ENCODE assay signal across 10 cellular contexts in the genomic region with DNA sequence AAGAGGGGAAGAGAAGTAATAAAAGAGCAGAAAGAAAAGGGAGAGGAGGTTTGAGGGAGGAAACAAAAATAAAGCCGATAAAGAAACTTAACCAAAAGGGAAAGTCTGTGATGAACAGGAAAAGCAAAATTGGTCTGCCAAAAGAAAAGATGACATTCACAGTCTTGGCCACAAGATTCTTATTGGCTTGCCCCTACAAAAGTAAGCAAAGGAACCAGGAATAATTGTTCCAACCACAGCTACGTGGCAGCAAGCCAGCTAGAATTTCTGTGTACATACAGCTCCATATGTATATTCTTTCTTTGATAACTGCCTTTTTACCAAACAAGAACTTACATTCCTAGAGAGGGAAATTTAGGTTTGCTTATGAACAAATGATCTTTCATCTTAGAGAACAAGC.
DNase-seq lines count a peak whose midpoint lies in the region; ATAC-seq and TF ChIP-seq lines count a peak whose summit lies in the region.
"Had no signal": no experiment of that assay in that cellular context is flagged by ENCODE, and none has a peak within 500 bp of the region (broad histone marks: within the 10 kb centered on the region; RNA-seq: fewer than 3 reads in every experiment).

No MANE protein-coding gene starts in this region.

- H3K9me3 ChIP-seq in muscle layer of duodenum (ENCODE audit: control insufficient read depth in 1 of 2, low read length in 2 of 2): no peaks in the 10 kb centered on the region

- H3K27ac ChIP-seq in muscle layer of duodenum (ENCODE audit: low read length): peak overlapping the region; percentile 2

- no peak for ATAC-seq in HG02981 (IDR thresholded peaks at IDR 0.05; ENCODE audit: unreplicated experiment)
- ATAC-seq: naive thymus-derived CD4-positive, alpha-beta T cell had no signal

- peaks cover 17 to 19% of the 10 kb centered on the region in 2 donors for H3K36me3 ChIP-seq in muscle layer of duodenum (ENCODE audit: control insufficient read depth in 1 of 2, insufficient read depth in 2 of 2, low read length in 2 of 2)

- H3K4me1 ChIP-seq in muscle layer of duodenum (ENCODE audit: control insufficient read depth in 1 of 2, insufficient read depth in 2 of 2, low read length in 2 of 2): peaks cover 0 to 14% of the 10 kb centered on the region in 2 donors

- in situ Hi-C loops in astrocyte of the spinal cord (cut with HindIII; ENCODE audit: low sequenced_read_pairs): no loop called here

- TF ChIP-seq CTCF in LNCaP clone FGC (IDR thresholded peaks at IDR 0.05; ENCODE audit: control insufficient read depth, extremely low read depth, insufficient read depth) (no peak), astrocyte of the spinal cord (IDR thresholded peaks at IDR 0.05; ENCODE audit: low read depth, low read length) (no peak)

- H3K4me3 ChIP-seq in LNCaP clone FGC (ENCODE audit: low read depth, low read length) (peak overlapping the region; percentile 21; the same call in 1 of the 2 replicates), astrocyte of the spinal cord (ENCODE audit: low read depth, low read length) (peak overlapping the region; percentile 18), muscle layer of duodenum (ENCODE audit: low read depth in 1 of 2, low read length in 2 of 2) (no peak overlapping the region)

- DNase-seq in COR-L47 (lab: John Stamatoyannopoulos, UW): peak; percentile 5
- peak; percentile 90 for DNase-seq in LNCaP clone FGC (ENCODE audit: low read depth)
- DNase-seq in astrocyte of the spinal cord (ENCODE audit: low read depth, low spot score): peak; percentile 91
- DNase-seq in activated gamma-delta T cell (lab: John Stamatoyannopoulos, UW): no peak
- DNase-seq in OCI-M2 (lab: John Stamatoyannopoulos, UW; ENCODE audit: unreplicated experiment): no peak
- DNase-seq in hippocampal formation (lab: John Stamatoyannopoulos, UW): no peak
- DNase-seq: naive thymus-derived CD4-positive, alpha-beta T cell; NCI-H1694 treated with DMSO at 0.1 percent for 48 hours had no signal

- H3K27me3 ChIP-seq in muscle layer of duodenum (ENCODE audit: low read depth, low read length): no peaks in the 10 kb centered on the region

Comparison
In these comparisons a context has a peak if more than half of its experiments do, and no peak if none do; other contexts are left out.
1. DNase-seq: peak in COR-L47 (single experiment), LNCaP clone FGC (single experiment) and astrocyte of the spinal cord (single experiment); none in activated gamma-delta T cell (single experiment), OCI-M2 (single experiment) and hippocampal formation (0 of 2).
2. H3K4me3 ChIP-seq: peak in LNCaP clone FGC (single experiment) and astrocyte of the spinal cord (single experiment); none in muscle layer of duodenum (0 of 2).